Comparison of ENCODE assay signal across 20 cellular contexts in genomic region chr4:110008540-110008939, GRCh38.
DNase-seq lines count a peak whose midpoint lies in the region; ATAC-seq, FAIRE-seq and TF ChIP-seq lines count a peak whose summit lies in the region.
"Had no signal": no experiment of that assay in that cellular context is flagged by ENCODE, and none has a peak within 500 bp of the region (broad histone marks: within the 10 kb centered on the region; RNA-seq: fewer than 3 reads in every experiment).

No MANE protein-coding gene starts in this region.

- no peak for TF ChIP-seq RAD21 in K562 (CRISPR knock-in tag; conservative IDR thresholded peaks at IDR 0.05 in 1 of 2, IDR thresholded peaks at IDR 0.05 in 1 of 2)

- H3K4me3 ChIP-seq in SJCRH30 (no peak overlapping the region), K562 (no peak overlapping the region)
- no peak overlapping the region for H3K4me3 ChIP-seq in CD8-positive, alpha-beta memory T cell (ENCODE audit: low read length)

- no peaks in the 10 kb centered on the region for H3K9me3 Mint-ChIP-seq in nephron
- no peaks in the 10 kb centered on the region for H3K9me3 Mint-ChIP-seq in CD8-positive, alpha-beta memory T cell
- H3K9me3 Mint-ChIP-seq: CD4-positive, CD25-positive, alpha-beta regulatory T cell; IgD-negative memory B cell had no signal

- ATAC-seq in left ventricle myocardium superior (peak; percentile 64), K562 (peak; percentile 45; the same call in 1 of the 3 replicates)

- CTCF ChIA-PET in K562 (lab: Yijun Ruan, JAX; ENCODE audit: low intra/inter-chr PET ratio), result interaction anchor here (0.7 to 12.8 kb wide), 3 partner anchors 500 to 858 kb away, joined by 3 to 252 read pairs (median 3); no protein-coding TSS in a partner anchor
- CTCF ChIA-PET in CD8-positive, alpha-beta memory T cell (lab: Charles Lee), result interaction anchor here (1.5 to 2.5 kb wide), 2 partner anchors 13 to 507 kb away, joined by 4 to 10 read pairs; no protein-coding TSS in a partner anchor

- TF ChIP-seq POLR2A in K562 (conservative IDR thresholded peaks at IDR 0.05), result no peak

- DNase-seq in left ventricle myocardium superior, result no peak
- DNase-seq in cardiac septum (ENCODE audit: low spot score), result no peak
- DNase-seq in SJCRH30, result no peak
- DNase-seq in K562 (ENCODE audit: extremely low read depth in 1 of 4, low spot score in 3 of 4), result no peak
- no peak for DNase-seq in CD8-positive, alpha-beta memory T cell
- no peak for DNase-seq in glomerular visceral epithelial cell (ENCODE audit: extremely low spot score)
- DNase-seq: ACHN; BE2C; C1 segment of cervical spinal cord; Caco-2; CD4-positive, CD25-positive, alpha-beta regulatory T cell; HCEC 1CT had no signal

- no peak for TF ChIP-seq EP300 in K562 (IDR thresholded peaks at IDR 0.05; ENCODE audit: low read length)

- peak overlapping the region in 2 of 3 experiments; percentile 75 to 90 for H3K27ac Mint-ChIP-seq in nephron
- H3K27ac Mint-ChIP-seq in CD8-positive, alpha-beta memory T cell, result no peak overlapping the region
- H3K27ac Mint-ChIP-seq: CD4-positive, CD25-positive, alpha-beta regulatory T cell; IgD-negative memory B cell had no signal

- H3K9me3 ChIP-seq in SJCRH30 (replicated peaks) (no peaks in the 10 kb centered on the region), K562 (replicated peaks; ENCODE audit: control insufficient read depth, insufficient read depth, low read depth, low read length) (no peaks in the 10 kb centered on the region)
- H3K9me3 ChIP-seq in CD8-positive, alpha-beta memory T cell (ENCODE audit: low read length), result no peaks in the 10 kb centered on the region
- H3K9me3 ChIP-seq: BE2C, Caco-2 had no signal

- no peak overlapping the region for H3K4me2 ChIP-seq in K562 (ENCODE audit: insufficient read depth, low read length)

- in situ Hi-C loops in K562 (cut with MboI), result loop anchor here (10.0 kb wide), 1 partner anchor 316 kb away; no protein-coding TSS in a partner anchor

- H3K4me3 Mint-ChIP-seq in nephron, result no peak overlapping the region
- no peak overlapping the region for H3K4me3 Mint-ChIP-seq in CD8-positive, alpha-beta memory T cell
- H3K4me3 Mint-ChIP-seq: CD4-positive, CD25-positive, alpha-beta regulatory T cell; IgD-negative memory B cell had no signal

- BruUV-seq in K562 (replicated peaks; lab: Mats Ljungman, UMichigan), result no TSS peak

- H3K9ac ChIP-seq in K562 (ENCODE audit: insufficient read depth in 1 of 2, low read depth in 2 of 2, low read length in 2 of 2), result no peak overlapping the region

- no peaks in the 10 kb centered on the region for H3K27me3 Mint-ChIP-seq in nephron (ENCODE audit: low read depth)
- peaks cover 0 to 19% of the 10 kb centered on the region in 2 donors for H3K27me3 Mint-ChIP-seq in CD8-positive, alpha-beta memory T cell

- no peaks in the 10 kb centered on the region for H3K36me3 Mint-ChIP-seq in nephron (ENCODE audit: low read depth)
- H3K36me3 Mint-ChIP-seq in CD8-positive, alpha-beta memory T cell, result no peaks in the 10 kb centered on the region
- H3K36me3 Mint-ChIP-seq: CD4-positive, CD25-positive, alpha-beta regulatory T cell; IgD-negative memory B cell had no signal

- H3K36me3 ChIP-seq in SJCRH30, result no peaks in the 10 kb centered on the region
- no peaks in the 10 kb centered on the region for H3K36me3 ChIP-seq in K562 (ENCODE audit: control insufficient read depth, insufficient read depth, low read length)
- no peaks in the 10 kb centered on the region for H3K36me3 ChIP-seq in CD8-positive, alpha-beta memory T cell (ENCODE audit: insufficient read depth, low read length)
- H3K36me3 ChIP-seq: BE2C had no signal

- peaks cover 41% of the 10 kb centered on the region for H3K4me1 Mint-ChIP-seq in nephron
- no peaks in the 10 kb centered on the region for H3K4me1 Mint-ChIP-seq in CD8-positive, alpha-beta memory T cell
- H3K4me1 Mint-ChIP-seq: IgD-negative memory B cell had no signal

- H3K27me3 ChIP-seq in SJCRH30 (no peaks in the 10 kb centered on the region), K562 (ENCODE audit: control insufficient read depth in 2 of 2, insufficient read depth in 2 of 2, low read length in 2 of 2) (no peaks in the 10 kb centered on the region)
- no peaks in the 10 kb centered on the region for H3K27me3 ChIP-seq in CD8-positive, alpha-beta memory T cell (ENCODE audit: insufficient read depth, low read length, poor library complexity, severe bottlenecking)
- H3K27me3 ChIP-seq: BE2C had no signal

- no peaks in the 10 kb centered on the region for H3K9me1 ChIP-seq in K562 (ENCODE audit: control insufficient read depth, insufficient read depth, low read length)

- intact Hi-C loops in left ventricle myocardium superior (cut with micrococcal nuclease) (no loop called here), cardiac septum (cut with DNase I) (loop anchor here (10.0 kb wide), 1 partner anchor 306 kb away; no protein-coding TSS in a partner anchor), K562 (cut with micrococcal nuclease) (loop anchor here (5.0 to 10.0 kb wide), 3 partner anchors 196 to 336 kb away; no protein-coding TSS in a partner anchor)

- no peaks in the 10 kb centered on the region for H3K79me2 ChIP-seq in K562 (ENCODE audit: control insufficient read depth, insufficient read depth, low read length)

- no peak for FAIRE-seq in K562 (lab: Jason Lieb, UNC)
- FAIRE-seq: A204.1, D721Med, G401.6, GM12891, H54 had no signal

- H3K4me1 ChIP-seq in SJCRH30 (peaks cover 28% of the 10 kb centered on the region), K562 (replicated peaks in 1 of 2; ENCODE audit: control insufficient read depth in 2 of 2, insufficient read depth in 2 of 2, low read length in 2 of 2) (0 out of 5 replicates have a peak, but pooled peaks cover 0 to 2% of the 10 kb centered on the region in 2 experiments)
- H3K4me1 ChIP-seq in CD8-positive, alpha-beta memory T cell (ENCODE audit: insufficient read depth, low read length), result no peaks in the 10 kb centered on the region
- H3K4me1 ChIP-seq: BE2C, Caco-2 had no signal

- H2AFZ ChIP-seq in K562 (ENCODE audit: low read depth, low read length), result no peak overlapping the region

- H3K27ac ChIP-seq in SJCRH30 (peak overlapping the region; percentile 28), K562 (ENCODE audit: extremely low read depth, low read depth, low read length) (no peak overlapping the region)
- no peak overlapping the region for H3K27ac ChIP-seq in CD8-positive, alpha-beta memory T cell (ENCODE audit: low read depth, low read length)
- H3K27ac ChIP-seq: HL-60 had no signal

- POLR2A ChIA-PET in K562 (lab: Yijun Ruan, JAX), result interaction anchor here (0.7 to 1.8 kb wide), 2 partner anchors 12 to 508 kb away, joined by 4 to 5 read pairs; no protein-coding TSS in a partner anchor
- POLR2A ChIA-PET in CD8-positive, alpha-beta memory T cell (lab: Charles Lee), result no interaction called here

- WGBS in K562 (ENCODE audit: insufficient coverage, low coverage, missing lambda C conversion rate), result 14% methylated on average over 2 of the region's 2 CpGs

- TF ChIP-seq CTCF in K562 (IDR thresholded peaks at IDR 0.05 in 2 of 3, conservative IDR thresholded peaks at IDR 0.05 in 1 of 3; ENCODE audit: insufficient read depth in 2 of 3, low read depth in 1 of 3, low read length in 3 of 3), result no peak
- no peak for TF ChIP-seq CTCF in nephron (IDR thresholded peaks at IDR 0.05; ENCODE audit: unreplicated experiment in 3 of 3)

- H4K20me1 ChIP-seq in K562 (replicated peaks; ENCODE audit: control insufficient read depth, insufficient read depth, low read length), result no peaks in the 10 kb centered on the region

TF ChIP-seq in K562, 482 proteins besides CTCF, POLR2A, EP300 and RAD21 (continues in another document):
- no peak for TF ChIP-seq CTCFL (IDR thresholded peaks at IDR 0.05; ENCODE audit: borderline replicate concordance, insufficient read depth, low read depth, low read length, poor library complexity, severe bottlenecking)
- no peak for TF ChIP-seq UBTF (IDR thresholded peaks at IDR 0.05; ENCODE audit: borderline replicate concordance in 1 of 2, low read depth in 2 of 2, low read length in 2 of 2)
- no peak for TF ChIP-seq MTF1 (CRISPR knock-in tag; IDR thresholded peaks at IDR 0.05; ENCODE audit: borderline replicate concordance)
- no peak for TF ChIP-seq NR4A1 (CRISPR knock-in tag; IDR thresholded peaks at IDR 0.05)
- TF ChIP-seq NR4A1 (tag; IDR thresholded peaks at IDR 0.05), result no peak
- no peak for TF ChIP-seq ZNF217 (CRISPR knock-in tag; IDR thresholded peaks at IDR 0.05)
- no peak for TF ChIP-seq ZNF561 (CRISPR knock-in tag; conservative IDR thresholded peaks at IDR 0.05)
- no peak for TF ChIP-seq MEF2D (tag; conservative IDR thresholded peaks at IDR 0.05; ENCODE audit: low read depth)
- no peak for TF ChIP-seq NCOA2 (IDR thresholded peaks at IDR 0.05; ENCODE audit: partially characterized antibody in 2 of 2)

Comparison
In these comparisons a context has a peak if more than half of its experiments do, and no peak if none do; other contexts are left out.
1. H3K27ac Mint-ChIP-seq: peak in nephron (2 of 3); none in CD8-positive, alpha-beta memory T cell (0 of 8).